34 cellular contexts compared by ENCODE assay signal in genomic region chr7:70377957-70378356, GRCh38.
"Had no signal": no experiment of that assay in that cellular context is flagged by ENCODE, and none has a peak within 500 bp of the region (broad histone marks: within the 10 kb centered on the region; RNA-seq: fewer than 3 reads in every experiment).

No MANE protein-coding gene starts in this region.

- DNase-seq: Karpas-422, Kasumi-1, MG63, MM.1S, MV-4-11, NCI-H1048, NCI-H1092, NCI-H1092 treated with DMSO at 0.1 percent for 48 hours, NCI-H1105, NCI-H1105 treated with DMSO at 0.1 percent for 48 hours, NCI-H1417, NCI-H1417 treated with DMSO at 0.1 percent for 48 hours, NCI-H1436, NCI-H1436 treated with DMSO at 0.1 percent for 48 hours, NCI-H146, NCI-H1694, NCI-H1694 treated with DMSO at 0.1 percent for 48 hours, NCI-H187, NCI-H187 treated with DMSO at 0.1 percent for 48 hours, NCI-H1930, NCI-H2029, NCI-H2029 treated with DMSO at 0.1 percent for 48 hours, NCI-H2081, NCI-H2081 treated with DMSO at 0.1 percent for 48 hours, NCI-H2107, NCI-H2171, NCI-H2171 treated with DMSO at 0.1 percent for 48 hours, NCI-H2227 treated with DMSO at 0.1 percent for 48 hours, NCI-H226, NCI-H345, NCI-H446, NCI-H446 treated with DMSO at 0.1 percent for 48 hours, NCI-H510A had no signal

- H3K27me3 ChIP-seq: MG63 had no signal

- H3K36me3 ChIP-seq: MG63 had no signal

- H3K4me3 ChIP-seq: MG63 had no signal

- H3K4me2 ChIP-seq: KMS-11 had no signal

- H3K27ac ChIP-seq: KMS-11 had no signal

- H3K9ac ChIP-seq: KMS-11 had no signal

- H3K9me3 ChIP-seq: MG63 had no signal
